In the genomic region with DNA sequence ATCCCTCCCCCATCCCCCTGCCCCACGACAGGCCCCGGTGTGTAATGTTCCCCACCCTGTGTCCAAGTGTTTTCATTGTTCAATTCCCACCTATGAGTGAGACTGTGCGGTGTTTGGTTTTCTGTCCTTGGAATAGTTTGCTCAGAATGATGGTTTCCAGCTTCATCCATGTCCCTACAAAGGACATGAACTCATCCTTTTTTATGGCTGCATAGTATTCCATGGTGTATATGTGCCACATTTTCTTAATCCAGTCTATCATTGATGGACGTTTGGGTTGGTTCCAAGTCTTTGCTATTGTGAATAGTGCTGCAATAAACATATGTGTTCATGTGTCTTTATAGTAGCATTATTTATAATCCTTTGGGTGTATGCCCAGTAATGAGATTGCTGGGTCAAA, we compare ENCODE assay signal across 11 cellular contexts. TPM values are rescaled to one million over a fixed set of nuclear protein-coding genes. Genes with fewer than 3 reads are reported as not detected.
"Had no signal": no experiment of that assay in that cellular context is flagged by ENCODE, and none has a peak within 500 bp of the region (broad histone marks: within the 10 kb centered on the region; RNA-seq: fewer than 3 reads in every experiment).

No MANE protein-coding gene starts in this region.

RNA-seq across cellular contexts. Expression of gene DNASE1L3, which starts 32.1 kb away (rescaled TPM):
- total RNA-seq: activated naive CD4-positive, alpha-beta T cell treated with anti-CD3 and anti-CD28 coated beads for 36 hours; activated naive CD4-positive, alpha-beta T cell treated with anti-CD3 and anti-CD28 coated beads, Interleukin-2, amount 50 U/mL, for 72 hours; activated naive CD8-positive, alpha-beta T cell treated with anti-CD3 and anti-CD28 coated beads for 36 hours; activated naive CD8-positive, alpha-beta T cell treated with anti-CD3 and anti-CD28 coated beads, Interleukin-2, amount 10 ng/mL, durations not matched to agents 7 days and 5 days; activated T-cell treated with anti-CD3 and anti-CD28 coated beads, Interleukin-2, amount 50 U/mL, for 4 hours; activated T-cell treated with anti-CD3 and anti-CD28 coated beads, Interleukin-2, amount 50 U/mL, for 72 hours; activated T-helper 1 cell treated with anti-CD3 and anti-CD28 coated beads, Interleukin-12 subunit alpha, Interleukin-12 subunit beta, Interleukin-2, Interleukin-4 antibody, amounts not matched to agents 30 ng/mL and 10 ng/mL and 1 ng/mL, durations not matched to agents 14 hours and 24 hours and 36 hours; activated T-helper 17 cell treated with anti-CD3 and anti-CD28 coated beads, Interleukin-2, amount 50 U/mL, for 72 hours; activated T-helper 2 cell treated with anti-CD3 and anti-CD28 coated beads, Interferon-gamma antibody, Interleukin-2, Interleukin-4, amounts not matched to agents 10 μg/mL and 5 μg/mL and 100 μg/mL, durations not matched to agents 14 hours and 24 hours and 36 hours; astrocyte; bronchial epithelial cell had no signal
